ENCODE assay signal across 8 cellular contexts in genomic region chr17:61411944-61412859, GRCh38. TPM values are rescaled to one million over a fixed set of nuclear protein-coding genes. Genes with fewer than 3 reads are reported as not detected.
DNase-seq lines count a peak whose midpoint lies in the region; ATAC-seq, FAIRE-seq and TF ChIP-seq lines count a peak whose summit lies in the region.

No MANE protein-coding gene starts in this region.

- DNase-seq in NCI-H1436 (lab: John Stamatoyannopoulos, UW) (peak; percentile 84), NCI-H1436 treated with DMSO at 0.1 percent for 48 hours (lab: John Stamatoyannopoulos, UW) (no peak), NCI-H2107 treated with DMSO at 0.1 percent for 48 hours (lab: John Stamatoyannopoulos, UW; ENCODE audit: unreplicated experiment) (peak; percentile 33), activated B cell treated with CpG ODN at 0.5 μM for 24 hours (peak; percentile 84), kidney (peak; percentile 94)
- peak; percentile 73 to 83 for DNase-seq in central memory CD8-positive, alpha-beta T cell (ENCODE audit: low spot score in 2 of 2)
- peak; percentile 54 to 68 for DNase-seq in stimulated activated CD4-positive, alpha-beta T cell treated with anti-CD3 and anti-CD28 coated beads, Interleukin-15, amount 100 ng/mL, for 1 hour (ENCODE audit: low read depth in 1 of 2, low spot score in 1 of 2)

- H3K36me3 ChIP-seq in kidney (ENCODE audit: control insufficient read depth in 1 of 2, insufficient read depth in 2 of 2, low read length in 2 of 2): peaks cover 3 to 10% of the 10 kb centered on the region in 2 donors

- peak overlapping the region; percentile 49 to 60 for H3K4me3 ChIP-seq in kidney (ENCODE audit: low read length in 2 of 2)

- FAIRE-seq in kidney (lab: Jason Lieb, UNC): no peak

- H3K4me3 Mint-ChIP-seq in activated B cell treated with CpG ODN at 0.5 μM for 24 hours: peak overlapping the region; percentile 74
- H3K4me3 Mint-ChIP-seq in central memory CD8-positive, alpha-beta T cell: peak overlapping the region; percentile 74

- peak overlapping the region; percentile 93 to 94 for H3K27ac ChIP-seq in kidney (ENCODE audit: low read depth in 2 of 2, low read length in 2 of 2)

- no peaks in the 10 kb centered on the region for H3K9me3 ChIP-seq in kidney (ENCODE audit: control insufficient read depth in 1 of 2, low read length in 2 of 2)

- CTCF ChIA-PET in activated B cell treated with CpG ODN at 0.5 μM for 24 hours (lab: Charles Lee): interaction anchor here (0.6 to 2.1 kb wide), 7 partner anchors 10 to 691 kb away, joined by 3 to 14 read pairs (median 4); no protein-coding TSS in a partner anchor

- POLR2A ChIA-PET in activated B cell treated with CpG ODN at 0.5 μM for 24 hours (lab: Charles Lee): interaction anchor here (1.0 kb wide), 1 partner anchor 386 kb away, joined by 3 read pairs; no protein-coding TSS in a partner anchor

- intact Hi-C loops in activated B cell treated with CpG ODN at 0.5 μM for 24 hours (cut with micrococcal nuclease) (loop anchor here (1.0 to 5.0 kb wide), 12 partner anchors 9 to 735 kb away; partner anchors contain the start of genes BCAS3 and BRIP1), kidney (cut with DNase I) (loop anchor here (10.0 kb wide), 1 partner anchor 433 kb away; no protein-coding TSS in a partner anchor)

- ATAC-seq in HG02981 (IDR thresholded peaks at IDR 0.05; ENCODE audit: unreplicated experiment) (peak; percentile 50), activated B cell treated with CpG ODN at 0.5 μM for 24 hours (ENCODE audit: low read depth) (peak; percentile 76)
- peak; percentile 77 for ATAC-seq in central memory CD8-positive, alpha-beta T cell (replicated peaks; ENCODE audit: extremely low read depth, poor library complexity, severe bottlenecking)

- peak overlapping the region; percentile 63 to 71 for H3K9ac ChIP-seq in kidney (ENCODE audit: low read length in 2 of 2)

- peaks cover 35% of the 10 kb centered on the region for H3K4me1 Mint-ChIP-seq in activated B cell treated with CpG ODN at 0.5 μM for 24 hours
- H3K4me1 Mint-ChIP-seq in central memory CD8-positive, alpha-beta T cell: peaks cover 15% of the 10 kb centered on the region

- H3K27me3 Mint-ChIP-seq in activated B cell treated with CpG ODN at 0.5 μM for 24 hours: peaks cover 30% of the 10 kb centered on the region
- peaks cover 31% of the 10 kb centered on the region for H3K27me3 Mint-ChIP-seq in central memory CD8-positive, alpha-beta T cell

- H3K36me3 Mint-ChIP-seq in activated B cell treated with CpG ODN at 0.5 μM for 24 hours (ENCODE audit: low read depth): no peaks in the 10 kb centered on the region
- H3K36me3 Mint-ChIP-seq in central memory CD8-positive, alpha-beta T cell (ENCODE audit: insufficient read depth): peaks cover 12% of the 10 kb centered on the region

- peak; percentile 67 for TF ChIP-seq CTCF in activated B cell treated with CpG ODN at 0.5 μM for 24 hours (IDR thresholded peaks at IDR 0.05)
- TF ChIP-seq CTCF in kidney (IDR thresholded peaks at IDR 0.05; ENCODE audit: borderline replicate concordance, extremely low read depth, insufficient read depth): peak; percentile 91

- no peak overlapping the region for H3K27ac Mint-ChIP-seq in activated B cell treated with CpG ODN at 0.5 μM for 24 hours
- H3K27ac Mint-ChIP-seq in central memory CD8-positive, alpha-beta T cell (ENCODE audit: low read depth): no peak overlapping the region

- H3K4me1 ChIP-seq in kidney (ENCODE audit: control insufficient read depth in 1 of 2, insufficient read depth in 1 of 2, low read depth in 1 of 2, low read length in 2 of 2): peaks cover 6 to 22% of the 10 kb centered on the region in 2 donors

- H3K9me3 Mint-ChIP-seq in activated B cell treated with CpG ODN at 0.5 μM for 24 hours: no peaks in the 10 kb centered on the region
- no peaks in the 10 kb centered on the region for H3K9me3 Mint-ChIP-seq in central memory CD8-positive, alpha-beta T cell

RNA-seq across cellular contexts. Expression of gene TBX2, which starts 12.6 kb away (rescaled TPM):
- not detected in 2 replicates for total RNA-seq in activated B cell treated with CpG ODN at 0.5 μM for 24 hours
- total RNA-seq in kidney: 66.4 TPM
- polyA plus RNA-seq in kidney (ENCODE audit: insufficient read depth, low read depth, low replicate concordance): 122 TPM

RNA-seq across cellular contexts. Expression of gene TBX4, which starts 40.0 kb away (rescaled TPM):
- total RNA-seq in activated B cell treated with CpG ODN at 0.5 μM for 24 hours (not detected in 2 replicates), kidney (not detected)
- not detected for polyA plus RNA-seq in kidney (ENCODE audit: insufficient read depth, low read depth, low replicate concordance)

Comparison
In these comparisons a context has a peak if more than half of its experiments do, and no peak if none do; other contexts are left out.
1. RNA of gene TBX2, which starts 12.6 kb away (total RNA-seq): 66.4 TPM in kidney (single experiment); not detected in activated B cell treated with CpG ODN at 0.5 μM for 24 hours; every median in the first group is over 10 times any median in the second.
2. Peak in every context shown above with its lines, with median percentiles within 50 percentile points of each other: ATAC-seq.